In genomic region chr9:137130176-137130755, GRCh38 we compare ENCODE assay signal across 8 cellular contexts. TPM values are rescaled to one million over a fixed set of nuclear protein-coding genes. Genes with fewer than 3 reads are reported as not detected.
A peak's percentile ranks its signal among the peaks of the same experiment; 100 is the strongest.
DNase-seq lines count a peak whose midpoint lies in the region; ATAC-seq and TF ChIP-seq lines count a peak whose summit lies in the region.

No MANE protein-coding gene starts in this region.

- WGBS in right lobe of liver (ENCODE audit: insufficient coverage, low coverage, low lambda C conversion rate, missing lambda C conversion rate), result 8% methylated on average over 15 of the region's 58 CpGs
- WGBS in urinary bladder, result 5% methylated on average over 58 of the region's 58 CpGs

- ATAC-seq in GM18909 (IDR thresholded peaks at IDR 0.05; ENCODE audit: poor library complexity, unreplicated experiment), result peak; percentile 4
- ATAC-seq in HG03108 (IDR thresholded peaks at IDR 0.05; ENCODE audit: unreplicated experiment), result peak; percentile 5
- no peak for ATAC-seq in right lobe of liver

- no peak for TF ChIP-seq POLR2A in right lobe of liver (IDR thresholded peaks at IDR 0.05)

- H3K4me1 ChIP-seq in adipocyte (ENCODE audit: control insufficient read depth, insufficient read depth, low read length) (peaks cover 21% of the 10 kb centered on the region), right lobe of liver (peaks cover 0 to 15% (median 4%) of the 10 kb centered on the region in 4 donors), urinary bladder (ENCODE audit: insufficient read depth) (no peaks in the 10 kb centered on the region)

- DNase-seq in adipocyte (ENCODE audit: low read depth) (no peak), right lobe of liver (no peak), foreskin melanocyte (no peak), SKM-1 treated with dmso at 0.1 percent for 144 hours (lab: John Stamatoyannopoulos, UW; ENCODE audit: unreplicated experiment) (no peak), DMS114 treated with DMSO at 0.1 percent for 48 hours (lab: John Stamatoyannopoulos, UW; ENCODE audit: unreplicated experiment) (no peak)

- H3K27me3 ChIP-seq in adipocyte (replicated peaks; ENCODE audit: control insufficient read depth, insufficient read depth, low read length), result no peaks in the 10 kb centered on the region
- no peaks in the 10 kb centered on the region for H3K27me3 ChIP-seq in right lobe of liver

- H3K9ac ChIP-seq in adipocyte (ENCODE audit: low read length), result peak overlapping the region; percentile 87

- H3K4me3 ChIP-seq in adipocyte (ENCODE audit: low read length) (peak overlapping the region; percentile 84), right lobe of liver (peak overlapping the region; percentile 72 to 87 (median 82)), urinary bladder (ENCODE audit: low read depth, low read length) (peak overlapping the region; percentile 67)

- TF ChIP-seq CTCF in right lobe of liver (IDR thresholded peaks at IDR 0.05), result no peak

- intact Hi-C loops in right lobe of liver (cut with DNase I), result no loop called here

- H3K9me3 ChIP-seq in adipocyte (ENCODE audit: control insufficient read depth, low read length) (no peaks in the 10 kb centered on the region), right lobe of liver (no peaks in the 10 kb centered on the region)

- no peaks in the 10 kb centered on the region for H3K36me3 ChIP-seq in adipocyte (ENCODE audit: control insufficient read depth, insufficient read depth, low read length, severe bottlenecking)
- no peaks in the 10 kb centered on the region for H3K36me3 ChIP-seq in right lobe of liver
- no peaks in the 10 kb centered on the region for H3K36me3 ChIP-seq in urinary bladder (ENCODE audit: insufficient read depth)

- H3K27ac ChIP-seq in right lobe of liver (peak overlapping the region in 1 of 3 donors; percentile 37), urinary bladder (ENCODE audit: low read depth) (no peak overlapping the region)

RNA-seq across cellular contexts. Expression of gene GRIN1, which starts 8.7 kb away (rescaled TPM):
- total RNA-seq in right lobe of liver, result not detected
- 0.26 TPM for total RNA-seq in urinary bladder
- 0.18 TPM for polyA plus RNA-seq in urinary bladder

RNA-seq across cellular contexts. Expression of gene DPP7, which starts 15.7 kb away (rescaled TPM):
- total RNA-seq in right lobe of liver (10 to 100 TPM; 62.2 to 86.2 (median 66.2) TPM), urinary bladder (18.5 TPM)
- polyA plus RNA-seq in urinary bladder, result 162 TPM

RNA-seq across cellular contexts. Expression of gene LRRC26, which starts 39.6 kb away (rescaled TPM):
- total RNA-seq in right lobe of liver (under 1 TPM in 2 of 6 experiments, not detected in 4; 0.17 to 0.18 TPM), urinary bladder (not detected)
- polyA plus RNA-seq in urinary bladder, result not detected

RNA-seq across cellular contexts. Expression of gene TMEM210, which starts 41.6 kb away (rescaled TPM):
- not detected for total RNA-seq in right lobe of liver
- not detected for total RNA-seq in urinary bladder
- polyA plus RNA-seq in urinary bladder, result not detected

RNA-seq across cellular contexts. Expression of gene MAN1B1, which starts 43.5 kb away (rescaled TPM):
- total RNA-seq in right lobe of liver (10 to 100 TPM; 24.0 to 39.1 (median 28.8) TPM), urinary bladder (29.1 TPM)
- 38.5 TPM for polyA plus RNA-seq in urinary bladder

Comparison
In these comparisons a context has a peak if more than half of its experiments do, and no peak if none do; other contexts are left out.
1. ATAC-seq: peak in GM18909 (single experiment) and HG03108 (single experiment); none in right lobe of liver (0 of 4).
2. Peak in every context shown above with its lines, with median percentiles within 50 percentile points of each other: H3K4me3 ChIP-seq.